In genomic region chr11:65487467-65488272, GRCh38 we compare ENCODE assay signal across 8 cellular contexts. TPM values are rescaled to one million over a fixed set of nuclear protein-coding genes. Genes with fewer than 3 reads are reported as not detected.
DNase-seq lines count a peak whose midpoint lies in the region; ATAC-seq, FAIRE-seq and TF ChIP-seq lines count a peak whose summit lies in the region.

No MANE protein-coding gene starts in this region.

- SMC1A ChIA-PET in GM12878 (lab: Charles Lee; ENCODE audit: uncharacterized antibody, unreplicated experiment), result interaction anchor here (1.3 to 15.8 kb wide), 6 partner anchors 10 to 71 kb away, joined by 4 to 146 read pairs (median 20); partner anchors contain the start of gene MALAT1

- no peaks in the 10 kb centered on the region for H4K20me1 ChIP-seq in GM12878 (ENCODE audit: control insufficient read depth, insufficient read depth)

- H3K36me3 ChIP-seq in NT2/D1 (ENCODE audit: insufficient read depth, insufficient read length, low read length) (no peaks in the 10 kb centered on the region), GM12878 (ENCODE audit: control insufficient read depth in 2 of 2, insufficient read depth in 2 of 2, low read length in 1 of 2) (no peaks in the 10 kb centered on the region)

- FAIRE-seq in A549 (lab: Jason Lieb, UNC) (peak; percentile 94), GM12878 (lab: Jason Lieb, UNC) (no peak)

- WGBS in A549 (ENCODE audit: missing lambda C conversion rate), result 10% methylated on average over 15 of the region's 17 CpGs
- WGBS in GM12878 (ENCODE audit: insufficient coverage, insufficient replicate concordance, low lambda C conversion rate, missing lambda C conversion rate), result 55% methylated on average over 15 of the region's 17 CpGs

- peak overlapping the region; percentile 40 for H2AFZ ChIP-seq in GM12878 (ENCODE audit: control insufficient read depth, low read depth, low read length)

- peak; percentile 99 to 100 for DNase-seq in A549 (ENCODE audit: low read depth in 1 of 2, low spot score in 1 of 2)
- DNase-seq in HuH-7 (ENCODE audit: low spot score), result peak; percentile 81
- DNase-seq in NT2/D1 (ENCODE audit: low read depth, low spot score), result peak; percentile 99
- no peak for DNase-seq in GM12878 (ENCODE audit: low read depth, low spot score)
- DNase-seq in hepatic stellate cell (ENCODE audit: low spot score), result peak; percentile 95
- peak; percentile 100 for DNase-seq in pons (ENCODE audit: low spot score)
- no peak for DNase-seq in central memory CD4-positive, alpha-beta T cell

- H3K27me3 ChIP-seq in NT2/D1 (ENCODE audit: insufficient read depth, insufficient read length) (no peaks in the 10 kb centered on the region), GM12878 (replicated peaks in 1 of 2; ENCODE audit: control insufficient read depth in 2 of 2, insufficient read depth in 2 of 2, low read length in 1 of 2) (no peaks in the 10 kb centered on the region)

- no peak for TF ChIP-seq RAD21 in A549 (conservative IDR thresholded peaks at IDR 0.05 in 1 of 2, IDR thresholded peaks at IDR 0.05 in 1 of 2)
- no peak for TF ChIP-seq RAD21 in GM12878 (IDR thresholded peaks at IDR 0.05; ENCODE audit: insufficient read depth, low read depth, low read length)

- in situ Hi-C loops in GM12878 (cut with MboI), result no loop called here

- TF ChIP-seq CTCF in A549 (IDR thresholded peaks at IDR 0.05), result no peak
- peak; percentile 18 for TF ChIP-seq CTCF in GM12873 (IDR thresholded peaks at IDR 0.05; ENCODE audit: insufficient read depth, low read depth, low read length, missing control alignments)
- TF ChIP-seq CTCF in GM12878 (IDR thresholded peaks at IDR 0.05 in 2 of 3, conservative IDR thresholded peaks at IDR 0.05 in 1 of 3; ENCODE audit: control insufficient read depth in 2 of 3, extremely low read depth in 1 of 3, insufficient read depth in 1 of 3, low read depth in 3 of 3, low read length in 3 of 3), result peak in 1 of 3 experiments; percentile 12; a peak in 2 of 6 replicates

- intact Hi-C loops in GM12878 (cut with micrococcal nuclease; ENCODE audit: unreplicated experiment), result no loop called here

- no TSS peak for BruUV-seq in GM12878 (replicated peaks; lab: Mats Ljungman, UMichigan)

- peak; percentile 75 to 83 for ATAC-seq in A549
- ATAC-seq in GM12878, result peak; percentile 79

- CTCF ChIA-PET in A549 (lab: Yijun Ruan, JAX) (interaction anchor here (2.4 to 30.0 kb wide), 4 partner anchors 10 to 21 kb away, joined by 8 to 947 read pairs (median 55); partner anchors contain the start of gene MALAT1), GM12878 (lab: Yijun Ruan, JAX) (interaction anchor here (0.9 to 27.9 kb wide), 4 partner anchors 12 to 170 kb away, joined by 3 to 728 read pairs (median 8); partner anchors contain the start of gene MALAT1)

- H3K4me2 ChIP-seq in A549, result peak overlapping the region; percentile 81
- H3K4me2 ChIP-seq in GM12878 (ENCODE audit: control insufficient read depth, insufficient read depth), result peak overlapping the region; percentile 87

- H3K79me2 ChIP-seq in GM12878 (ENCODE audit: control insufficient read depth, insufficient read depth, low read length), result peaks cover 15% of the 10 kb centered on the region

- TF ChIP-seq EP300 in A549 (IDR thresholded peaks at IDR 0.05), result peak in 1 of 2 experiments; percentile 51; a peak in 2 of 5 replicates
- peak in 1 of 2 experiments; percentile 61; a peak in 1 of 4 replicates for TF ChIP-seq EP300 in GM12878 (IDR thresholded peaks at IDR 0.05; ENCODE audit: borderline replicate concordance in 1 of 2, control insufficient read depth in 1 of 2, low read depth in 2 of 2, low read length in 2 of 2)

- RAD21 ChIA-PET in GM12878 (lab: Charles Lee; ENCODE audit: unreplicated experiment), result interaction anchor here (0.9 to 3.2 kb wide), 9 partner anchors 8 to 71 kb away, joined by 3 to 29 read pairs (median 6); partner anchors contain the start of gene MALAT1

- H3K27ac ChIP-seq in A549 (peak overlapping the region; percentile 99 to 100), GM12878 (ENCODE audit: control insufficient read depth, insufficient read depth) (peak overlapping the region; percentile 62)

- H3K4me1 ChIP-seq in A549, result peaks cover 82% of the 10 kb centered on the region
- peaks cover 34% of the 10 kb centered on the region for H3K4me1 ChIP-seq in NT2/D1 (ENCODE audit: insufficient read depth, insufficient read length)
- H3K4me1 ChIP-seq in GM12878 (ENCODE audit: control insufficient read depth, insufficient read depth, low read length), result peaks cover 61% of the 10 kb centered on the region

- H3K9me3 ChIP-seq in A549 (no peaks in the 10 kb centered on the region), NT2/D1 (ENCODE audit: insufficient read depth, low read length) (no peaks in the 10 kb centered on the region), GM12878 (replicated peaks; ENCODE audit: control insufficient read depth, insufficient read depth, low read length) (no peaks in the 10 kb centered on the region)

- peak overlapping the region; percentile 82 for H3K9ac ChIP-seq in NT2/D1 (ENCODE audit: insufficient read length, low read depth)
- H3K9ac ChIP-seq in GM12878 (ENCODE audit: control insufficient read depth, insufficient read depth, low read length), result no peak overlapping the region

- no peak for TF ChIP-seq POLR2A in A549 (IDR thresholded peaks at IDR 0.05; ENCODE audit: low read length)
- TF ChIP-seq POLR2A in GM12878 (IDR thresholded peaks at IDR 0.05; ENCODE audit: low read depth, low read length), result peak; percentile 48; the same call in 1 of the 2 replicates

- POLR2A ChIA-PET in A549 (lab: Yijun Ruan, JAX) (interaction anchor here (0.9 to 26.7 kb wide), 7 partner anchors 9 to 68 kb away, joined by 3 to 1006 read pairs (median 15); partner anchors contain the start of genes MALAT1 and NEAT1), GM12878 (lab: Charles Lee) (interaction anchor here (0.5 to 16.2 kb wide), 8 partner anchors 9 to 38 kb away, joined by 3 to 429 read pairs (median 8); partner anchors contain the start of gene MALAT1)

- 0 out of 3 replicates have a peak overlapping the region, but pooled peaks have one; percentile 3 for H3K4me3 ChIP-seq in A549
- H3K4me3 ChIP-seq in NT2/D1 (ENCODE audit: insufficient read length, low read depth), result peak overlapping the region; percentile 25
- H3K4me3 ChIP-seq in GM12878, result peak overlapping the region; percentile 15; the same call in 1 of the 2 replicates

TF ChIP-seq in A549, 52 proteins besides CTCF, POLR2A, EP300 and RAD21 (continues in another document):
- TF ChIP-seq BHLHE40 (IDR thresholded peaks at IDR 0.05; ENCODE audit: low read depth, low read length), result peak; percentile 98

TF ChIP-seq in GM12878, 131 proteins besides CTCF, POLR2A, EP300 and RAD21 (continues in another document):
- TF ChIP-seq CHD2 (IDR thresholded peaks at IDR 0.05; ENCODE audit: borderline replicate concordance, low read depth, low read length), result 0 out of 2 replicates have a peak, but pooled peaks have one; percentile 21
- no peak for TF ChIP-seq ZSCAN29 (IDR thresholded peaks at IDR 0.05)

RNA-seq across cellular contexts. Expression of gene MALAT1, which starts 11.2 kb away (rescaled TPM):
- 1,041 and 1,340 TPM in 2 replicates for polyA plus RNA-seq in A549 (2011; rRNA removed)
- polyA plus RNA-seq in A549 (2012; cell fraction: cytosol; rRNA removed), result 24.8 and 29.0 TPM in 2 replicates
- polyA plus RNA-seq in A549 (2012; cell fraction: nucleus; rRNA removed), result 215 and 608 TPM in 2 replicates
- polyA plus RNA-seq in A549 (2017; fragmentation: RNase III; extraction: RNeasy Plus Mini Kit Qiagen cat#74134 plus additional on column Dnase treatment), result 167 to 203 TPM (median 188 TPM) in 3 replicates
- 10,326 and 11,734 TPM in 2 replicates for polyA minus RNA-seq in A549 (2011; rRNA and poly(A)+ RNA removed)
- 43,172 and 44,148 TPM in 2 replicates for total RNA-seq in GM12878 (2013; cell fraction: nucleolus; rRNA removed)
- total RNA-seq in GM12878 (2014; rRNA removed), result 1,917 and 1,986 TPM in 2 replicates
- total RNA-seq in GM12878 (2014; rRNA removed; fragmentation: Illumina TruSeq; extraction: Trizol), result 2,052 and 2,660 TPM in 2 replicates
- total RNA-seq in GM12878 (2021), result 3,939 and 4,883 TPM in 2 replicates
- 704 TPM for polyA plus RNA-seq in GM12878 (2011; ENCODE audit: low read depth)
- 659 and 901 TPM in 2 replicates for polyA plus RNA-seq in GM12878 (2011; rRNA removed)
- 216 and 352 TPM in 2 replicates for polyA plus RNA-seq in GM12878 (2011; cell fraction: cytosol; rRNA removed)
- 4,041 and 4,062 TPM in 2 replicates for polyA plus RNA-seq in GM12878 (2011; cell fraction: nucleus; rRNA removed)
- 1,013 and 3,952 TPM in 2 replicates for polyA plus RNA-seq in GM12878 (2012)
- 448 and 686 TPM in 2 replicates for polyA plus RNA-seq in GM12878 (2014; fragmentation: Illumina TruSeq; extraction: Trizol)
- 1,000 to 10,000 TPM; 1,593 to 8,160 TPM for polyA plus RNA-seq in GM12878 (2014; fragmentation: Nextera tagmentation; extraction: Ambion mirVana)
- polyA plus RNA-seq in GM12878 (2014; rRNA removed), result 1,421 and 1,643 TPM in 2 replicates
- 1,000 to 10,000 TPM; 6,201 to 6,497 TPM for polyA plus RNA-seq in GM12878 (2016; fragmentation: Nextera tagmentation; extraction: Ambion mirVana)
- polyA minus RNA-seq in GM12878 (2011; rRNA and poly(A)+ RNA removed), result 2,928 and 3,606 TPM in 2 replicates
- 1,627 and 2,358 TPM in 2 replicates for polyA minus RNA-seq in GM12878 (2011; cell fraction: cytosol; rRNA and poly(A)+ RNA removed)
- 12,181 and 12,309 TPM in 2 replicates for polyA minus RNA-seq in GM12878 (2011; cell fraction: nucleus; rRNA and poly(A)+ RNA removed)

RNA-seq across cellular contexts. Expression of gene SCYL1, which starts 37.2 kb away (rescaled TPM):
- 30.8 and 33.6 TPM in 2 replicates for polyA plus RNA-seq in A549 (2011; rRNA removed)
- 88.0 and 105 TPM in 2 replicates for polyA plus RNA-seq in A549 (2012; cell fraction: cytosol; rRNA removed)
- 125 and 152 TPM in 2 replicates for polyA plus RNA-seq in A549 (2012; cell fraction: nucleus; rRNA removed)
- 41.8 to 46.8 TPM (median 45.9 TPM) in 3 replicates for polyA plus RNA-seq in A549 (2017; fragmentation: RNase III; extraction: RNeasy Plus Mini Kit Qiagen cat#74134 plus additional on column Dnase treatment)
- polyA minus RNA-seq in A549 (2011; rRNA and poly(A)+ RNA removed), result 39.1 and 43.6 TPM in 2 replicates
- 28.9 and 34.4 TPM in 2 replicates for total RNA-seq in GM12878 (2013; cell fraction: nucleolus; rRNA removed)
- total RNA-seq in GM12878 (2014; rRNA removed), result 75.1 and 82.7 TPM in 2 replicates
- total RNA-seq in GM12878 (2014; rRNA removed; fragmentation: Illumina TruSeq; extraction: Trizol), result 25.9 and 29.3 TPM in 2 replicates
- total RNA-seq in GM12878 (2021), result 66.7 and 67.8 TPM in 2 replicates
- polyA plus RNA-seq in GM12878 (2011; ENCODE audit: low read depth), result 16.4 TPM
- polyA plus RNA-seq in GM12878 (2011; rRNA removed), result 17.8 and 43.1 TPM in 2 replicates
- polyA plus RNA-seq in GM12878 (2011; cell fraction: cytosol; rRNA removed), result 88.7 and 112 TPM in 2 replicates
- 114 and 150 TPM in 2 replicates for polyA plus RNA-seq in GM12878 (2011; cell fraction: nucleus; rRNA removed)
- 35.1 and 36.8 TPM in 2 replicates for polyA plus RNA-seq in GM12878 (2012)
- polyA plus RNA-seq in GM12878 (2014; fragmentation: Illumina TruSeq; extraction: Trizol), result 6.9 and 32.5 TPM in 2 replicates
- polyA plus RNA-seq in GM12878 (2014; fragmentation: Nextera tagmentation; extraction: Ambion mirVana), result 1 to 10 TPM in 1 of 2 experiments, under 1 TPM in 1; 0.80 to 6.3 TPM
- 68.0 and 74.6 TPM in 2 replicates for polyA plus RNA-seq in GM12878 (2014; rRNA removed)
- 10 to 100 TPM; 59.2 to 65.4 TPM for polyA plus RNA-seq in GM12878 (2016; fragmentation: Nextera tagmentation; extraction: Ambion mirVana)
- 43.5 and 70.6 TPM in 2 replicates for polyA minus RNA-seq in GM12878 (2011; rRNA and poly(A)+ RNA removed)
- polyA minus RNA-seq in GM12878 (2011; cell fraction: cytosol; rRNA and poly(A)+ RNA removed), result 23.4 and 34.6 TPM in 2 replicates
- polyA minus RNA-seq in GM12878 (2011; cell fraction: nucleus; rRNA and poly(A)+ RNA removed), result 16.7 and 26.3 TPM in 2 replicates

Comparison
In these comparisons a context has a peak if more than half of its experiments do, and no peak if none do; other contexts are left out.
1. DNase-seq: peak in A549 (2 of 2), HuH-7 (single experiment), NT2/D1 (single experiment), hepatic stellate cell (single experiment) and pons (single experiment); none in GM12878 (single experiment) and central memory CD4-positive, alpha-beta T cell (single experiment).
2. Of the 24 proteins assayed by ChIP-seq in both GM12878 and A549: peak only in GM12878: CHD2 and POLR2A; only in A549: RCOR1; in both: BHLHE40, MAX, RFX5 and USF2; in neither: 14; mixed calls (peak in some experiments, not most) for 3.
3. Peak in every context shown above with its lines, with median percentiles within 50 percentile points of each other: H3K4me3 ChIP-seq.